In genomic region chr1:214523124-214523824, GRCh38 we compare ENCODE assay signal across 18 cellular contexts.
"Had no signal": no experiment of that assay in that cellular context is flagged by ENCODE, and none has a peak within 500 bp of the region (broad histone marks: within the 10 kb centered on the region; RNA-seq: fewer than 3 reads in every experiment).

No MANE protein-coding gene starts in this region.

- H3K4me3 Mint-ChIP-seq: activated CD4-positive, alpha-beta T cell treated with anti-CD3 and anti-CD28 coated beads for 36 hours; naive thymus-derived CD4-positive, alpha-beta T cell; stimulated activated naive CD8-positive, alpha-beta T cell treated with anti-CD3 and anti-CD28 coated beads, Interleukin-15, Interleukin-2, amounts not matched to agents 100 ng/mL and 50 ng/mL, for 24 hours had no signal

- H2AFZ ChIP-seq: hepatocyte had no signal

- H3K4me1 ChIP-seq: prostate gland had no signal

- H3K4me2 ChIP-seq: hepatocyte had no signal

- H3K9me3 Mint-ChIP-seq: activated naive CD4-positive, alpha-beta T cell treated with anti-CD3 and anti-CD28 coated beads, Interleukin-2, amount 50 U/mL, for 72 hours; naive thymus-derived CD4-positive, alpha-beta T cell; stimulated activated naive CD8-positive, alpha-beta T cell treated with anti-CD3 and anti-CD28 coated beads, Interleukin-15, Interleukin-2, amounts not matched to agents 100 ng/mL and 50 ng/mL, for 24 hours had no signal

- H3K36me3 ChIP-seq: adrenal gland, esophagus squamous epithelium, prostate gland, tibial nerve had no signal

- H3K27ac Mint-ChIP-seq: activated CD4-positive, alpha-beta T cell treated with anti-CD3 and anti-CD28 coated beads for 36 hours; activated naive CD4-positive, alpha-beta T cell treated with anti-CD3 and anti-CD28 coated beads, Interleukin-2, amount 50 U/mL, for 72 hours; naive thymus-derived CD4-positive, alpha-beta T cell; stimulated activated naive CD8-positive, alpha-beta T cell treated with anti-CD3 and anti-CD28 coated beads, Interleukin-15, Interleukin-2, amounts not matched to agents 100 ng/mL and 50 ng/mL, for 24 hours had no signal

- H3K27ac ChIP-seq: esophagus squamous epithelium, hepatocyte, prostate gland, skin epidermis, tibial nerve had no signal

- DNase-seq: activated CD4-positive, alpha-beta T cell treated with anti-CD3 and anti-CD28 coated beads for 36 hours; activated CD4-positive, alpha-beta T cell treated with anti-CD3 and anti-CD28 coated beads, Interleukin-2, amount 50 U/mL, for 48 hours; activated gamma-delta T cell treated with Interleukin-2 at 50 U/mL for 16 hours; dermis blood vessel endothelial cell; effector memory CD4-positive, alpha-beta T cell; esophagus squamous epithelium; mesendoderm; naive thymus-derived CD4-positive, alpha-beta T cell; right cardiac atrium; stimulated activated CD4-positive, alpha-beta T cell treated with anti-CD3 and anti-CD28 coated beads, Interleukin-15, amount 100 ng/mL, for 24 hours; stimulated activated CD4-positive, alpha-beta T cell treated with anti-CD3 and anti-CD28 coated beads, Interleukin-2, amount 100 ng/mL, for 48 hours had no signal

- H3K27me3 ChIP-seq: adrenal gland, esophagus squamous epithelium, hepatocyte, tibial nerve had no signal

- H3K4me3 ChIP-seq: adrenal gland, esophagus squamous epithelium, hepatocyte, prostate gland, skin epidermis, tibial nerve had no signal

- ATAC-seq: activated CD4-positive, alpha-beta T cell treated with anti-CD3 and anti-CD28 coated beads for 36 hours; activated naive CD4-positive, alpha-beta T cell treated with anti-CD3 and anti-CD28 coated beads, Interleukin-2, amount 50 U/mL, for 72 hours; naive thymus-derived CD4-positive, alpha-beta T cell; right cardiac atrium had no signal

- H3K36me3 Mint-ChIP-seq: activated naive CD4-positive, alpha-beta T cell treated with anti-CD3 and anti-CD28 coated beads, Interleukin-2, amount 50 U/mL, for 72 hours had no signal

- H3K9me3 ChIP-seq: adrenal gland, esophagus squamous epithelium, prostate gland, tibial nerve had no signal
